In the genomic region with DNA sequence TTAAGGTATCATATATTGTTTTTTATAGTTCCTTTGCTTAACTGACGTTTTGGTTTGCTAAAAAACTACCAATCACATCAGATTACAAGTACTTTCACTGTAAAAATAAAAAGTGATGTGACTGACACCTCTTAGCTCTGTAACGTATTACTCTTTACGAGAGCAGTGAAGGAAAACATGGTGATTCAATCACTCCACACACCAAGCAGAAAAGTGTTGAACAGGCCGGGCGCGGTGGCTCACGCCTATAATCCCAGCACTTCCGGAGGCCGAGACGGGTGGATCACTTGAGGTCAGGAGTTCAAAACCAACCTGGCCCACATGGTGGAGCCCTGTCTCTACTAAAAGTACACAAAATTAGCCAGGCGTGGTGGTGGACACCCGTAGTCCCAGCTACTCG, we compare ENCODE assay signal across 21 cellular contexts. TPM values are rescaled to one million over a fixed set of nuclear protein-coding genes. Genes with fewer than 3 reads are reported as not detected.
"Had no signal": no experiment of that assay in that cellular context is flagged by ENCODE, and none has a peak within 500 bp of the region (broad histone marks: within the 10 kb centered on the region; RNA-seq: fewer than 3 reads in every experiment).

No MANE protein-coding gene starts in this region.

RNA-seq across cellular contexts. Expression of a gene that starts 39.8 kb away (rescaled TPM):
- total RNA-seq: activated CD4-positive, alpha-beta memory T cell treated with anti-CD3 and anti-CD28 coated beads for 36 hours; activated CD4-positive, alpha-beta T cell treated with anti-CD3 and anti-CD28 coated beads, Interleukin-2, amount 10 ng/mL, durations not matched to agents 24 days and 14 days; activated CD8-positive, alpha-beta memory T cell treated with anti-CD3 and anti-CD28 coated beads for 36 hours; activated CD8-positive, alpha-beta T cell treated with anti-CD3 and anti-CD28 coated beads for 36 hours; activated naive CD4-positive, alpha-beta T cell treated with anti-CD3 and anti-CD28 coated beads for 36 hours; activated naive CD4-positive, alpha-beta T cell treated with anti-CD3 and anti-CD28 coated beads, Interleukin-2, amount 50 U/mL, for 72 hours; activated naive CD8-positive, alpha-beta T cell treated with anti-CD3 and anti-CD28 coated beads for 36 hours; activated T-cell treated with anti-CD3 and anti-CD28 coated beads, Interleukin-2, amount 50 U/mL, for 4 hours; activated T-cell treated with anti-CD3 and anti-CD28 coated beads, Interleukin-2, amount 50 U/mL, for 72 hours; activated T-helper 1 cell treated with anti-CD3 and anti-CD28 coated beads, Interleukin-12 subunit alpha, Interleukin-12 subunit beta, Interleukin-2, Interleukin-4 antibody, amounts not matched to agents 30 ng/mL and 10 ng/mL and 1 ng/mL, durations not matched to agents 14 hours and 24 hours and 36 hours; activated T-helper 17 cell treated with anti-CD3 and anti-CD28 coated beads, Interleukin-2, amount 50 U/mL, for 72 hours; adrenal gland; aorta; astrocyte; body of pancreas; breast epithelium; cardiac septum; T-cell; T-helper 1 cell treated with Interleukin-12 subunit alpha and Interleukin-12 subunit beta and Interleukin-4 antibody, amounts not matched to agents 30 ng/mL and 1 ng/mL, for 36 hours; T-helper 17 cell; T-helper 2 cell treated with Interferon-gamma antibody and Interleukin-4, amounts not matched to agents 100 ng/mL and 5 ng/mL, for 36 hours had no signal
- polyA plus RNA-seq: adrenal gland, aorta had no signal
